In the genomic region with DNA sequence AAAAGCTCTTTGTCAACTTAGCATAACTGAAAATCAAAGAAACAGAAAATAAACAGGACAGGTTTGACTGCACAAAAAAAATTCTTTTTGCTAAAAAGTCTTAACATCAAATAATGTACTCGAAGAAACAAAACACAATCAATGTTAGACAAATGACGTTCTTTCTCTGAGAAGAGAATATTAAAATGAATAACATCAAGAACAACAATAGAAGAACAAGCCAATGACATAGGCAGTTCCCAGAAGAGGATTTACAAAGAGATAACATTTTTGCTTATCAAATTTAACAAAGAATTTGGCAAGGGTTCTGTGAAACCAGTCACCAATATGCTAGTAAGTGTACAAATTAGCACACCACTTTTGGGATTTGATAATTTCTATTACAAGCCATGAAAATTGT, we compare ENCODE assay signal across 16 cellular contexts. TPM values are rescaled to one million over a fixed set of nuclear protein-coding genes. Genes with fewer than 3 reads are reported as not detected.
A peak's percentile ranks its signal among the peaks of the same experiment; 100 is the strongest.
DNase-seq lines count a peak whose midpoint lies in the region; ATAC-seq and TF ChIP-seq lines count a peak whose summit lies in the region.
"Had no signal": no experiment of that assay in that cellular context is flagged by ENCODE, and none has a peak within 500 bp of the region (broad histone marks: within the 10 kb centered on the region; RNA-seq: fewer than 3 reads in every experiment).

No MANE protein-coding gene starts in this region.

- in situ Hi-C loops in transverse colon (cut with MboI; ENCODE audit: low pct_ligation_motif_present in 1 of 4, low pct_unique_long_range_greater_than_20kb in 1 of 4, low sequenced_read_pairs in 3 of 4): loop anchor here in 2 of 4 donors (10.0 kb wide), 2 partner anchors 64 to 84 kb away; no protein-coding TSS in a partner anchor

- peak overlapping the region; percentile 38; the same call in 1 of the 2 replicates for H3K4me3 ChIP-seq in GM06990 (replicated peaks; ENCODE audit: low read depth, low read length)
- H3K4me3 ChIP-seq in transverse colon: no peak overlapping the region
- H3K4me3 ChIP-seq: A549; BLaER1 treated with 17β-estradiol and CSF1 and Interleukin-3, amounts not matched to agents 10 nM and 100 nM had no signal

- no peak for TF ChIP-seq EP300 in transverse colon (IDR thresholded peaks at IDR 0.05; ENCODE audit: low read depth)

- TF ChIP-seq CTCF in GM06990 (IDR thresholded peaks at IDR 0.05; ENCODE audit: insufficient read depth, low read length, poor library complexity, severe bottlenecking) (no peak), transverse colon (IDR thresholded peaks at IDR 0.05) (no peak)

- H3K4me1 Mint-ChIP-seq in activated T-cell treated with anti-CD3 and anti-CD28 coated beads, Interleukin-2, amount 50 U/mL, for 4 hours (ENCODE audit: low read depth): peaks cover 64% of the 10 kb centered on the region
- peaks cover 74% of the 10 kb centered on the region for H3K4me1 Mint-ChIP-seq in activated CD8-positive, alpha-beta T cell treated with anti-CD3 and anti-CD28 coated beads, Interleukin-2, amount 10 ng/mL, durations not matched to agents 7 days and 5 days (ENCODE audit: low read depth)
- H3K4me1 Mint-ChIP-seq in stimulated activated effector memory CD8-positive, alpha-beta T cell treated with anti-CD3 and anti-CD28 coated beads, Interleukin-12 subunit alpha, Interleukin-12 subunit beta, amount 100 ng/mL, for 72 hours: peaks cover 56% of the 10 kb centered on the region

- CTCF ChIA-PET in activated CD8-positive, alpha-beta T cell treated with anti-CD3 and anti-CD28 coated beads, Interleukin-2, amount 10 ng/mL, durations not matched to agents 7 days and 5 days (lab: Charles Lee): interaction anchor here (16.6 kb wide), 1 partner anchor 66 kb away, joined by 285 read pairs; no protein-coding TSS in a partner anchor

- 64 to 70% methylated on average over 2 of the region's 2 CpGs for WGBS in transverse colon (ENCODE audit: low coverage in 1 of 2), 2 donors

- intact Hi-C loops in transverse colon (cut with DNase I; ENCODE audit: low total_unique reads): no loop called here

- H3K27ac Mint-ChIP-seq in activated CD8-positive, alpha-beta T cell treated with anti-CD3 and anti-CD28 coated beads, Interleukin-2, amount 10 ng/mL, durations not matched to agents 7 days and 5 days: peak overlapping the region; percentile 39
- peak overlapping the region; percentile 81 for H3K27ac Mint-ChIP-seq in stimulated activated effector memory CD8-positive, alpha-beta T cell treated with anti-CD3 and anti-CD28 coated beads, Interleukin-12 subunit alpha, Interleukin-12 subunit beta, amount 100 ng/mL, for 72 hours

- no peak for DNase-seq in activated T-cell treated with anti-CD3 and anti-CD28 coated beads, Interleukin-2, amount 50 U/mL, for 4 hours
- DNase-seq in activated T-cell treated with anti-CD3 and anti-CD28 coated beads, Interleukin-2, amount 50 U/mL, for 48 hours: no peak
- DNase-seq in GM06990 (ENCODE audit: extremely low read depth, insufficient read length): no peak
- DNase-seq in activated CD8-positive, alpha-beta T cell treated with anti-CD3 and anti-CD28 coated beads, Interleukin-2, amount 10 ng/mL, durations not matched to agents 7 days and 5 days: no peak
- DNase-seq in stimulated activated effector memory CD8-positive, alpha-beta T cell treated with anti-CD3 and anti-CD28 coated beads, Interleukin-12 subunit alpha, Interleukin-12 subunit beta, amount 100 ng/mL, for 72 hours (ENCODE audit: low spot score in 2 of 2): no peak
- no peak for DNase-seq in transverse colon
- no peak for DNase-seq in activated CD4-positive, alpha-beta T cell treated with anti-CD3 and anti-CD28 coated beads, Interleukin-2, amount 50 U/mL, for 48 hours
- DNase-seq: H7, IMR-90, NCI-H1930, NCI-H69, SHP77 had no signal

- TF ChIP-seq POLR2A in transverse colon (IDR thresholded peaks at IDR 0.05): no peak

- H3K36me3 ChIP-seq in GM06990 (ENCODE audit: control insufficient read depth, insufficient read depth, low read length): no peaks in the 10 kb centered on the region; the same call in 1 of the 2 replicates
- no peaks in the 10 kb centered on the region for H3K36me3 ChIP-seq in transverse colon
- H3K36me3 ChIP-seq: BLaER1 treated with 17β-estradiol and CSF1 and Interleukin-3, amounts not matched to agents 10 nM and 100 nM had no signal

- no peaks in the 10 kb centered on the region for H3K27me3 ChIP-seq in GM06990 (replicated peaks; ENCODE audit: control insufficient read depth, insufficient read depth, low read length)
- peaks cover 13% of the 10 kb centered on the region for H3K27me3 ChIP-seq in transverse colon
- H3K27me3 ChIP-seq: BLaER1 treated with 17β-estradiol and CSF1 and Interleukin-3, amounts not matched to agents 10 nM and 100 nM had no signal

- peaks cover 4% of the 10 kb centered on the region for H3K36me3 Mint-ChIP-seq in activated T-cell treated with anti-CD3 and anti-CD28 coated beads, Interleukin-2, amount 50 U/mL, for 4 hours (ENCODE audit: insufficient read depth)
- peaks cover 5% of the 10 kb centered on the region for H3K36me3 Mint-ChIP-seq in activated CD8-positive, alpha-beta T cell treated with anti-CD3 and anti-CD28 coated beads, Interleukin-2, amount 10 ng/mL, durations not matched to agents 7 days and 5 days (ENCODE audit: low read depth)
- peaks cover 11% of the 10 kb centered on the region for H3K36me3 Mint-ChIP-seq in stimulated activated effector memory CD8-positive, alpha-beta T cell treated with anti-CD3 and anti-CD28 coated beads, Interleukin-12 subunit alpha, Interleukin-12 subunit beta, amount 100 ng/mL, for 72 hours

- H3K27ac ChIP-seq in transverse colon: no peak overlapping the region
- H3K27ac ChIP-seq: A549; BLaER1 treated with 17β-estradiol and CSF1 and Interleukin-3, amounts not matched to agents 10 nM and 100 nM had no signal

- no peaks in the 10 kb centered on the region for H3K9me3 Mint-ChIP-seq in activated T-cell treated with anti-CD3 and anti-CD28 coated beads, Interleukin-2, amount 50 U/mL, for 4 hours
- no peaks in the 10 kb centered on the region for H3K9me3 Mint-ChIP-seq in activated CD8-positive, alpha-beta T cell treated with anti-CD3 and anti-CD28 coated beads, Interleukin-2, amount 10 ng/mL, durations not matched to agents 7 days and 5 days (ENCODE audit: insufficient read depth)
- H3K9me3 Mint-ChIP-seq in stimulated activated effector memory CD8-positive, alpha-beta T cell treated with anti-CD3 and anti-CD28 coated beads, Interleukin-12 subunit alpha, Interleukin-12 subunit beta, amount 100 ng/mL, for 72 hours: no peaks in the 10 kb centered on the region

- POLR2A ChIA-PET in activated CD8-positive, alpha-beta T cell treated with anti-CD3 and anti-CD28 coated beads, Interleukin-2, amount 10 ng/mL, durations not matched to agents 7 days and 5 days (lab: Charles Lee): no interaction called here

- no peaks in the 10 kb centered on the region for H3K9me3 ChIP-seq in transverse colon
- H3K9me3 ChIP-seq: A549; BLaER1 treated with 17β-estradiol and CSF1 and Interleukin-3, amounts not matched to agents 10 nM and 100 nM had no signal

- H3K4me1 ChIP-seq in transverse colon: no peaks in the 10 kb centered on the region
- H3K4me1 ChIP-seq: A549 had no signal

- peaks cover 15% of the 10 kb centered on the region for H3K27me3 Mint-ChIP-seq in activated T-cell treated with anti-CD3 and anti-CD28 coated beads, Interleukin-2, amount 50 U/mL, for 4 hours (ENCODE audit: low read depth)
- H3K27me3 Mint-ChIP-seq in activated CD8-positive, alpha-beta T cell treated with anti-CD3 and anti-CD28 coated beads, Interleukin-2, amount 10 ng/mL, durations not matched to agents 7 days and 5 days (ENCODE audit: low read depth): no peaks in the 10 kb centered on the region

- ATAC-seq in activated T-cell treated with anti-CD3 and anti-CD28 coated beads, Interleukin-2, amount 50 U/mL, for 4 hours: peak in 1 of 2 donors; percentile 20
- no peak for ATAC-seq in activated CD8-positive, alpha-beta T cell treated with anti-CD3 and anti-CD28 coated beads, Interleukin-2, amount 10 ng/mL, durations not matched to agents 7 days and 5 days
- no peak for ATAC-seq in stimulated activated effector memory CD8-positive, alpha-beta T cell treated with anti-CD3 and anti-CD28 coated beads, Interleukin-12 subunit alpha, Interleukin-12 subunit beta, amount 100 ng/mL, for 72 hours
- no peak for ATAC-seq in HG02763 (IDR thresholded peaks at IDR 0.05; ENCODE audit: unreplicated experiment)
- ATAC-seq: A549 had no signal

- peak overlapping the region; percentile 43 for H3K4me3 Mint-ChIP-seq in activated T-cell treated with anti-CD3 and anti-CD28 coated beads, Interleukin-2, amount 50 U/mL, for 4 hours
- peak overlapping the region; percentile 54 for H3K4me3 Mint-ChIP-seq in activated CD8-positive, alpha-beta T cell treated with anti-CD3 and anti-CD28 coated beads, Interleukin-2, amount 10 ng/mL, durations not matched to agents 7 days and 5 days
- peak overlapping the region; percentile 71 for H3K4me3 Mint-ChIP-seq in stimulated activated effector memory CD8-positive, alpha-beta T cell treated with anti-CD3 and anti-CD28 coated beads, Interleukin-12 subunit alpha, Interleukin-12 subunit beta, amount 100 ng/mL, for 72 hours

RNA-seq across cellular contexts. Expression of a gene that starts 5.8 kb away (rescaled TPM):
- 1 to 10 TPM; 1.2 to 1.6 (median 1.5) TPM for total RNA-seq in activated T-cell treated with anti-CD3 and anti-CD28 coated beads, Interleukin-2, amount 50 U/mL, for 4 hours
- 10 to 100 TPM; 12.3 to 12.5 TPM for total RNA-seq in activated CD8-positive, alpha-beta T cell treated with anti-CD3 and anti-CD28 coated beads, Interleukin-2, amount 10 ng/mL, durations not matched to agents 7 days and 5 days
- 10 to 100 TPM in 1 of 4 donors, 1 to 10 TPM in 2, under 1 TPM in 1; 0.40 to 16.1 (median 2.0) TPM for total RNA-seq in transverse colon
- total RNA-seq: H7, IMR-90, LHCN-M2 had no signal

RNA-seq across cellular contexts. Expression of a gene that starts 54.5 kb away (rescaled TPM):
- 10 to 100 TPM; 17.2 to 29.4 (median 22.1) TPM for total RNA-seq in activated T-cell treated with anti-CD3 and anti-CD28 coated beads, Interleukin-2, amount 50 U/mL, for 4 hours
- total RNA-seq in activated CD8-positive, alpha-beta T cell treated with anti-CD3 and anti-CD28 coated beads, Interleukin-2, amount 10 ng/mL, durations not matched to agents 7 days and 5 days: 10 to 100 TPM; 77.2 to 79.5 TPM
- total RNA-seq in transverse colon: 1,000 to 10,000 TPM in 3 of 4 donors, 100 to 1,000 TPM in 1; 911 to 2,535 (median 1,776) TPM

Comparison
In these comparisons a context has a peak if more than half of its experiments do, and no peak if none do; other contexts are left out.
1. RNA of a gene that starts 54.5 kb away (total RNA-seq): 911 to 2,535 TPM in transverse colon; 77.2 to 79.5 TPM in activated CD8-positive, alpha-beta T cell treated with anti-CD3 and anti-CD28 coated beads, Interleukin-2, amount 10 ng/mL, durations not matched to agents 7 days and 5 days and 17.2 to 29.4 TPM in activated T-cell treated with anti-CD3 and anti-CD28 coated beads, Interleukin-2, amount 50 U/mL, for 4 hours; every median in the first group is over 10 times any median in the second.
2. Peak in every context shown above with its lines, with median percentiles within 50 percentile points of each other: H3K4me3 Mint-ChIP-seq.